ENCODE assay signal across 8 cellular contexts in genomic region chr7:75866497-75867389, GRCh38. TPM values are rescaled to one million over a fixed set of nuclear protein-coding genes. Genes with fewer than 3 reads are reported as not detected.
A peak's percentile ranks its signal among the peaks of the same experiment; 100 is the strongest.
DNase-seq lines count a peak whose midpoint lies in the region; ATAC-seq, FAIRE-seq and TF ChIP-seq lines count a peak whose summit lies in the region.

No MANE protein-coding gene starts in this region.

- H3K56ac ChIP-seq in H9 (ENCODE audit: insufficient read length, low read depth, low read length) (no peak overlapping the region), H1 (replicated peaks; ENCODE audit: insufficient read length, low read depth, low read length) (no peak overlapping the region)

- H3K79me2 ChIP-seq in H9 (ENCODE audit: insufficient read depth, low read length) (no peaks in the 10 kb centered on the region), H1 (ENCODE audit: control insufficient read depth in 1 of 2, insufficient read depth in 2 of 2, low read length in 2 of 2) (no peaks in the 10 kb centered on the region)

- H2BK20ac ChIP-seq in H9 (ENCODE audit: low read depth, low read length, poor library complexity, severe bottlenecking) (no peak overlapping the region), H1 (ENCODE audit: low read length) (no peak overlapping the region)

- H2BK120ac ChIP-seq in H9 (ENCODE audit: low read depth, low read length, poor library complexity, severe bottlenecking) (no peak overlapping the region), H1 (replicated peaks; ENCODE audit: low read depth, low read length) (peak overlapping the region; percentile 87)

- H2AFZ ChIP-seq in H9 (ENCODE audit: low read length) (no peak overlapping the region), H1 (ENCODE audit: low read length) (peak overlapping the region; percentile 75)

- H3K4ac ChIP-seq in H9 (ENCODE audit: low read depth, low read length) (no peak overlapping the region), H1 (replicated peaks; ENCODE audit: insufficient read length, low read depth, low read length) (peak overlapping the region; percentile 19)

- peaks cover 6% of the 10 kb centered on the region for H3K27me3 Mint-ChIP-seq in H9 (ENCODE audit: low read depth)
- peaks cover 15% of the 10 kb centered on the region for H3K27me3 Mint-ChIP-seq in memory B cell

- H3K4me3 ChIP-seq in H1 (ENCODE audit: extremely low read depth in 1 of 4, insufficient read depth in 2 of 4, low read depth in 3 of 4, low read length in 4 of 4), result no peak overlapping the region
- no peak overlapping the region for H3K4me3 ChIP-seq in testis

- intact Hi-C loops in testis (cut with DNase I; ENCODE audit: low total_unique reads), result loop anchor here (10.0 kb wide), 1 partner anchor 158 kb away; no protein-coding TSS in a partner anchor

- H4K91ac ChIP-seq in H9 (ENCODE audit: insufficient read length, low read depth, low read length) (no peak overlapping the region), H1 (replicated peaks; ENCODE audit: insufficient read length, low read length) (peak overlapping the region; percentile 17)

- CTCF ChIA-PET in H1 (lab: Charles Lee; ENCODE audit: partially characterized antibody), result interaction anchor here (0.6 to 4.3 kb wide), 32 partner anchors 8 to 395 kb away, joined by 3 to 57 read pairs (median 4); partner anchors contain the start of gene RHBDD2

- H3T11ph ChIP-seq in H9 (ENCODE audit: low read length), result no peak overlapping the region

- H2BK5ac ChIP-seq in H9 (ENCODE audit: insufficient read length, low read length) (no peak overlapping the region), H1 (ENCODE audit: low read depth, low read length) (peak overlapping the region; percentile 30; the same call in 1 of the 2 replicates)

- no peak for FAIRE-seq in H1 (lab: Jason Lieb, UNC)

- no peaks in the 10 kb centered on the region for H3K36me3 ChIP-seq in H1 (ENCODE audit: control insufficient read depth in 2 of 4, insufficient read depth in 4 of 4, low read length in 3 of 4)
- no peaks in the 10 kb centered on the region for H3K36me3 ChIP-seq in testis (ENCODE audit: low read depth, missing control alignments)

- no peaks in the 10 kb centered on the region; a peak in 1 of 5 replicates for H3K9me3 Mint-ChIP-seq in H9
- H3K9me3 Mint-ChIP-seq in memory B cell, result no peaks in the 10 kb centered on the region

- H4K20me1 ChIP-seq in H9 (ENCODE audit: control insufficient read depth, insufficient read depth, insufficient read length) (no peaks in the 10 kb centered on the region), H1 (replicated peaks in 1 of 2; ENCODE audit: control insufficient read depth in 1 of 2, insufficient read depth in 2 of 2, low read length in 2 of 2) (no peaks in the 10 kb centered on the region)

- TF ChIP-seq POLR2A in H1 (IDR thresholded peaks at IDR 0.05; ENCODE audit: control extremely low read depth in 1 of 2, low read depth in 2 of 2, low read length in 2 of 2), result no peak
- TF ChIP-seq POLR2A in testis (IDR thresholded peaks at IDR 0.05), result no peak

- H3K9ac ChIP-seq in H9 (ENCODE audit: extremely low read depth, insufficient read length, low read length), result no peak overlapping the region
- no peak overlapping the region; a peak in 2 of 7 replicates for H3K9ac ChIP-seq in H1 (replicated peaks in 1 of 4; ENCODE audit: extremely low read depth in 1 of 4, low read depth in 3 of 4, low read length in 3 of 4)

- H3K36me3 Mint-ChIP-seq in H9 (ENCODE audit: insufficient read depth in 1 of 3, low read depth in 3 of 3) (no peaks in the 10 kb centered on the region), memory B cell (peaks cover 2% of the 10 kb centered on the region)

- TF ChIP-seq CTCF in H9 (conservative IDR thresholded peaks at IDR 0.05) (peak; percentile 94), H1 (IDR thresholded peaks at IDR 0.05; ENCODE audit: control extremely low read depth in 1 of 3, insufficient read depth in 1 of 3, low read depth in 1 of 3, low read length in 3 of 3) (peak; percentile 94 to 99 (median 95)), testis (IDR thresholded peaks at IDR 0.05) (peak; percentile 58 to 86 (median 83))

- H3K4me2 ChIP-seq in H9 (ENCODE audit: insufficient read depth, insufficient read length, low read length) (no peak overlapping the region), H1 (ENCODE audit: insufficient read depth in 1 of 2, low read depth in 2 of 2, low read length in 2 of 2) (no peak overlapping the region)

- H3K4me3 Mint-ChIP-seq in H9 (peak overlapping the region in 1 of 2 experiments; percentile 5; a peak in 2 of 5 replicates), memory B cell (no peak overlapping the region)

- no peak overlapping the region for H3K18ac ChIP-seq in H9 (ENCODE audit: insufficient read length, low read depth, low read length)
- no peak overlapping the region for H3K18ac ChIP-seq in H1 (ENCODE audit: extremely low read depth, low read length)

- H3K79me1 ChIP-seq in H9 (ENCODE audit: insufficient read depth, low read depth, low read length, poor library complexity, severe bottlenecking) (no peaks in the 10 kb centered on the region), H1 (ENCODE audit: low read depth, low read length) (no peaks in the 10 kb centered on the region)

- ATAC-seq in memory B cell (ENCODE audit: low read depth), result peak; percentile 58
- ATAC-seq in HG03460 (IDR thresholded peaks at IDR 0.05; ENCODE audit: unreplicated experiment), result no peak

- POLR2A ChIA-PET in H1 (lab: Charles Lee; ENCODE audit: partially characterized antibody), result interaction anchor here (0.7 to 1.5 kb wide), 3 partner anchors 13 to 101 kb away, joined by 3 to 6 read pairs (median 4); partner anchors contain the start of gene RHBDD2

- H4K5ac ChIP-seq in H9 (ENCODE audit: insufficient read length, low read depth, low read length) (no peak overlapping the region), H1 (ENCODE audit: insufficient read length, low read depth, low read length) (no peak overlapping the region)

- DNase-seq in CD1c-positive myeloid dendritic cell (ENCODE audit: extremely low spot score), result peak; percentile 67
- DNase-seq in H9, result peak; percentile 79
- peak; percentile 13 for DNase-seq in NCI-H510A (lab: John Stamatoyannopoulos, UW)
- peak; percentile 41 for DNase-seq in activated CD4-positive, alpha-beta T cell treated with anti-CD3 and anti-CD28 coated beads, Interleukin-2, amount 50 U/mL, for 1 hour
- DNase-seq in H1 (ENCODE audit: low read depth in 1 of 2, low spot score in 2 of 2), result peak in 1 of 2 experiments; percentile 71
- peak in 1 of 2 donors; percentile 21 for DNase-seq in memory B cell (ENCODE audit: low spot score in 2 of 2)
- peak; percentile 69 for DNase-seq in testis

- H2BK12ac ChIP-seq in H9 (ENCODE audit: insufficient read length, low read depth, low read length) (no peak overlapping the region), H1 (ENCODE audit: low read depth, low read length) (peak overlapping the region; percentile 45; the same call in 1 of the 2 replicates)

- H3K4me1 Mint-ChIP-seq in H9 (peaks cover 4 to 7% of the 10 kb centered on the region in 2 experiments; a peak in 2 of 4 replicates), memory B cell (peaks cover 4% of the 10 kb centered on the region)

- H3K4me1 ChIP-seq in H9 (ENCODE audit: insufficient read depth, low read length) (no peaks in the 10 kb centered on the region), H1 (replicated peaks in 1 of 4; ENCODE audit: control insufficient read depth in 3 of 4, insufficient read depth in 4 of 4, low read length in 3 of 4) (peaks cover 0 to 3% (median 2%) of the 10 kb centered on the region in 4 experiments; a peak in 3 of 7 replicates), testis (peaks cover 5% of the 10 kb centered on the region)

- no peak overlapping the region for H4K8ac ChIP-seq in H9 (replicated peaks; ENCODE audit: insufficient read length, low read depth, low read length)
- H4K8ac ChIP-seq in H1 (ENCODE audit: extremely low read depth, insufficient read depth, low read length), result no peak overlapping the region; the same call in 1 of the 2 replicates

- H2AK5ac ChIP-seq in H9 (ENCODE audit: insufficient read length, low read length), result no peak overlapping the region
- H2AK5ac ChIP-seq in H1 (ENCODE audit: low read depth, low read length), result 0 out of 2 replicates have a peak overlapping the region, but pooled peaks have one; percentile 75

- peak; percentile 96 to 98 for TF ChIP-seq RAD21 in H1 (IDR thresholded peaks at IDR 0.05 in 1 of 2, conservative IDR thresholded peaks at IDR 0.05 in 1 of 2; ENCODE audit: low read depth in 2 of 2, low read length in 2 of 2)

- no peak overlapping the region for H3K14ac ChIP-seq in H9 (ENCODE audit: insufficient read depth, low read length)
- H3K14ac ChIP-seq in H1 (ENCODE audit: insufficient read length), result no peak overlapping the region

- H2BK15ac ChIP-seq in H9 (ENCODE audit: low read depth, low read length) (no peak overlapping the region), H1 (ENCODE audit: low read length) (peak overlapping the region; percentile 29)

- H3K27ac Mint-ChIP-seq in H9 (peak overlapping the region in 1 of 3 experiments; percentile 65; a peak in 2 of 7 replicates), memory B cell (no peak overlapping the region)

- no peaks in the 10 kb centered on the region for H3K9me3 ChIP-seq in H9 (ENCODE audit: control insufficient read depth, low read depth, low read length)
- no peaks in the 10 kb centered on the region for H3K9me3 ChIP-seq in H1 (ENCODE audit: insufficient read depth in 2 of 2, low read depth in 1 of 2, low read length in 1 of 2)
- no peaks in the 10 kb centered on the region for H3K9me3 ChIP-seq in testis

- no peak for TF ChIP-seq EP300 in H1 (IDR thresholded peaks at IDR 0.05; ENCODE audit: borderline replicate concordance in 1 of 2, low read depth in 2 of 2, low read length in 2 of 2)

- H3K27ac ChIP-seq in H9 (ENCODE audit: insufficient read length, low read depth, low read length) (no peak overlapping the region), H1 (ENCODE audit: low read depth, low read length) (no peak overlapping the region), testis (no peak overlapping the region)

- H3K23ac ChIP-seq in H9 (ENCODE audit: insufficient read length, low read depth, low read length) (no peak overlapping the region), H1 (ENCODE audit: insufficient read length) (no peak overlapping the region)

- WGBS in H9 (ENCODE audit: extremely low coverage, insufficient read length, low lambda C conversion rate), result no CpG with 5 or more reads among the region's 19 CpGs
- WGBS in H1 (ENCODE audit: extremely low coverage in 1 of 2, insufficient coverage in 1 of 2, insufficient read length in 1 of 2, insufficient replicate concordance in 2 of 2, low coverage in 1 of 2, low lambda C conversion rate in 2 of 2, missing lambda C conversion rate in 1 of 2), 2 experiments, result 66% methylated on average over 19 of the region's 19 CpGs; no CpG with 5 or more reads in 1 of the 2 experiments
- 44 to 45% methylated on average over 14 to 17 of the region's 19 CpGs for WGBS in testis, 2 donors

- no peaks in the 10 kb centered on the region for H3K23me2 ChIP-seq in H9 (ENCODE audit: insufficient read length, low read depth, low read length, poor library complexity, severe bottlenecking)
- H3K23me2 ChIP-seq in H1 (ENCODE audit: low read depth, low read length), result no peaks in the 10 kb centered on the region

- H3K27me3 ChIP-seq in H9 (ENCODE audit: insufficient read depth, low read length) (no peaks in the 10 kb centered on the region), H1 (replicated peaks in 1 of 4; ENCODE audit: control insufficient read depth in 3 of 4, extremely low read depth in 1 of 4, insufficient read depth in 3 of 4, low read length in 3 of 4) (no peaks in the 10 kb centered on the region), testis (no peaks in the 10 kb centered on the region)

RNA-seq across cellular contexts. Expression of gene RHBDD2, which starts 12.1 kb away (rescaled TPM):
- total RNA-seq in H9 (2021) (27.6 and 30.0 TPM in 2 replicates), testis (100 to 1,000 TPM; 106 to 109 TPM)
- 28.3 and 29.5 TPM in 2 replicates for total RNA-seq in H1 (2021; fragmentation: NEBNext Ultra II Directional; extraction: Animal tissue kit (Norgen Biotek cat#: 25700))
- polyA plus RNA-seq in H1 (2011; rRNA removed) (65.5 and 83.6 TPM in 2 replicates), testis (ENCODE audit: insufficient read depth, low read depth, low replicate concordance) (161 TPM)
- 30.5 TPM for polyA plus RNA-seq in H1 (2011; cell fraction: cytosol; rRNA removed)
- polyA plus RNA-seq in H1 (2011; cell fraction: nucleus; rRNA removed), result 48.6 TPM
- 22.3 to 41.5 TPM (median 36.1 TPM) in 4 replicates for polyA plus RNA-seq in H1 (2012, experiment 1 of 2)
- 36.4 TPM for polyA plus RNA-seq in H1 (2012, experiment 2 of 2)
- polyA plus RNA-seq in H1 (2013, experiment 1 of 2), result 36.4 TPM
- 40.7 TPM for polyA plus RNA-seq in H1 (2013, experiment 2 of 2)
- polyA minus RNA-seq in H1 (2011; rRNA and poly(A)+ RNA removed), result 19.9 and 26.2 TPM in 2 replicates
- polyA minus RNA-seq in H1 (2011; cell fraction: cytosol; rRNA and poly(A)+ RNA removed), result 20.5 TPM
- 23.4 TPM for polyA minus RNA-seq in H1 (2011; cell fraction: nucleus; rRNA and poly(A)+ RNA removed)

RNA-seq across cellular contexts. Expression of gene POR, which starts 48.2 kb away (rescaled TPM):
- total RNA-seq in H9 (2021) (125 and 128 TPM in 2 replicates), testis (100 to 1,000 TPM; 122 to 169 TPM)
- total RNA-seq in H1 (2021; fragmentation: NEBNext Ultra II Directional; extraction: Animal tissue kit (Norgen Biotek cat#: 25700)), result 127 and 144 TPM in 2 replicates
- polyA plus RNA-seq in H1 (2011; rRNA removed) (98.7 and 213 TPM in 2 replicates), testis (ENCODE audit: insufficient read depth, low read depth, low replicate concordance) (98.5 TPM)
- polyA plus RNA-seq in H1 (2011; cell fraction: cytosol; rRNA removed), result 143 TPM
- 390 TPM for polyA plus RNA-seq in H1 (2011; cell fraction: nucleus; rRNA removed)
- polyA plus RNA-seq in H1 (2012, experiment 1 of 2), result 65.5 to 111 TPM (median 109 TPM) in 4 replicates
- polyA plus RNA-seq in H1 (2012, experiment 2 of 2), result 172 TPM
- polyA plus RNA-seq in H1 (2013, experiment 1 of 2), result 204 TPM
- 195 TPM for polyA plus RNA-seq in H1 (2013, experiment 2 of 2)
- polyA minus RNA-seq in H1 (2011; rRNA and poly(A)+ RNA removed), result 51.2 and 71.3 TPM in 2 replicates
- 118 TPM for polyA minus RNA-seq in H1 (2011; cell fraction: cytosol; rRNA and poly(A)+ RNA removed)
- polyA minus RNA-seq in H1 (2011; cell fraction: nucleus; rRNA and poly(A)+ RNA removed), result 98.3 TPM

RNA-seq across cellular contexts. Expression of gene CCL24, which starts 53.1 kb away (rescaled TPM):
- total RNA-seq in H9 (2021) (not detected in 2 replicates), testis (not detected)
- not detected in 2 replicates for total RNA-seq in H1 (2021; fragmentation: NEBNext Ultra II Directional; extraction: Animal tissue kit (Norgen Biotek cat#: 25700))
- polyA plus RNA-seq in H1 (2011; rRNA removed) (not detected in 2 replicates), testis (ENCODE audit: insufficient read depth, low read depth, low replicate concordance) (1.1 TPM)
- not detected for polyA plus RNA-seq in H1 (2011; cell fraction: cytosol; rRNA removed)
- not detected for polyA plus RNA-seq in H1 (2011; cell fraction: nucleus; rRNA removed)
- polyA plus RNA-seq in H1 (2012, experiment 1 of 2), result not detected in 4 replicates
- polyA plus RNA-seq in H1 (2012, experiment 2 of 2), result not detected
- not detected for polyA plus RNA-seq in H1 (2013, experiment 1 of 2)
- polyA plus RNA-seq in H1 (2013, experiment 2 of 2), result not detected
- not detected in 2 replicates for polyA minus RNA-seq in H1 (2011; rRNA and poly(A)+ RNA removed)
- polyA minus RNA-seq in H1 (2011; cell fraction: cytosol; rRNA and poly(A)+ RNA removed), result not detected
- polyA minus RNA-seq in H1 (2011; cell fraction: nucleus; rRNA and poly(A)+ RNA removed), result not detected
